In genomic region chr7:55158983-55159382, GRCh38 we compare ENCODE assay signal across 16 cellular contexts.
"Had no signal": no experiment of that assay in that cellular context is flagged by ENCODE, and none has a peak within 500 bp of the region (broad histone marks: within the 10 kb centered on the region; RNA-seq: fewer than 3 reads in every experiment).

No MANE protein-coding gene starts in this region.

- H3K4me3 ChIP-seq: adrenal gland, cardiac muscle cell, ovary, prostate gland, thyroid gland, upper lobe of right lung had no signal

- H3K36me3 ChIP-seq: cardiac muscle cell, ovary had no signal

- DNase-seq: activated naive CD4-positive, alpha-beta T cell; activated T-cell treated with anti-CD3 and anti-CD28 coated beads, Interleukin-2, amount 50 U/mL, for 24 hours; adrenal gland; effector CD4-positive, alpha-beta T cell; erythroblast; left ventricle myocardium superior; midbrain; ovary; stimulated activated CD4-positive, alpha-beta T cell treated with anti-CD3 and anti-CD28 coated beads, Interleukin-4, amount 100 ng/mL, for 4 hours; stimulated activated naive CD8-positive, alpha-beta T cell treated with anti-CD3 and anti-CD28 coated beads, Interleukin-15, Interleukin-2, amounts not matched to agents 100 U/mL and 50 U/mL, for 24 hours; T1000; thyroid gland; upper lobe of right lung had no signal

- H3K9me3 ChIP-seq: adrenal gland, ovary, prostate gland, thyroid gland, upper lobe of right lung had no signal

- ATAC-seq: left ventricle myocardium superior; stimulated activated naive CD8-positive, alpha-beta T cell treated with anti-CD3 and anti-CD28 coated beads, Interleukin-15, Interleukin-2, amounts not matched to agents 100 U/mL and 50 U/mL, for 24 hours; upper lobe of right lung; WTC11 had no signal

- H3K4me1 ChIP-seq: adrenal gland, prostate gland, thyroid gland, upper lobe of right lung had no signal

- H3K27ac ChIP-seq: adrenal gland, cardiac muscle cell, ovary, prostate gland, upper lobe of right lung had no signal

- H3K27me3 ChIP-seq: adrenal gland, cardiac muscle cell, ovary, thyroid gland, upper lobe of right lung had no signal
